ENCODE assay signal across 8 cellular contexts in genomic region chr2:127884841-127885301, GRCh38. TPM values are rescaled to one million over a fixed set of nuclear protein-coding genes. Genes with fewer than 3 reads are reported as not detected.
A peak's percentile ranks its signal among the peaks of the same experiment; 100 is the strongest.
DNase-seq lines count a peak whose midpoint lies in the region; ATAC-seq, FAIRE-seq and TF ChIP-seq lines count a peak whose summit lies in the region.
"Not testable (repeated sequence)": the region's sequence is repeated elsewhere in the genome, so short reads cannot be mapped to it uniquely, and the experiment has no call there.

No MANE protein-coding gene starts in this region.

- H2AFZ ChIP-seq in SU-DHL-6 (ENCODE audit: low read depth, low read length, severe bottlenecking); HepG2 (ENCODE audit: low read length): not testable (repeated sequence)

- CTCF ChIA-PET in CD8-positive, alpha-beta memory T cell (lab: Charles Lee), result interaction anchor here (1.4 kb wide), 1 partner anchor 206 kb away, joined by 3 read pairs; the partner anchor contains the start of gene UGGT1
- CTCF ChIA-PET in HepG2 (lab: Yijun Ruan, JAX; ENCODE audit: low intra/inter-chr PET ratio, low total read pairs), result not testable (repeated sequence)

- H3K36me3 ChIP-seq in CD8-positive, alpha-beta memory T cell (ENCODE audit: insufficient read depth, low read length); SU-DHL-6 (ENCODE audit: low read length); esophagus (ENCODE audit: control insufficient read depth in 2 of 2, insufficient read depth in 2 of 2, low read length in 1 of 2); ovary; thoracic aorta: not testable (repeated sequence)
- H3K36me3 ChIP-seq in HepG2 (replicated peaks in 1 of 2; ENCODE audit: control insufficient read depth in 1 of 2, insufficient read depth in 2 of 2, low read length in 2 of 2), result peaks cover 5 to 33% of the 10 kb centered on the region in 2 experiments

- not testable (repeated sequence) for TF ChIP-seq CTCF in SU-DHL-6 (IDR thresholded peaks at IDR 0.05; ENCODE audit: insufficient read depth, low read length, poor library complexity, severe bottlenecking); ovary (IDR thresholded peaks at IDR 0.05); thoracic aorta (IDR thresholded peaks at IDR 0.05)
- 0 out of 2 replicates have a peak, but pooled peaks have one; percentile 14 for TF ChIP-seq CTCF in HepG2 (CRISPR knock-in tag; IDR thresholded peaks at IDR 0.05)

- TF ChIP-seq EP300 in HepG2 (IDR thresholded peaks at IDR 0.05; ENCODE audit: low read depth in 2 of 2, low read length in 2 of 2); HepG2 (CRISPR knock-in tag; IDR thresholded peaks at IDR 0.05; ENCODE audit: borderline replicate concordance); ovary (IDR thresholded peaks at IDR 0.05): not testable (repeated sequence)

- BruUV-seq in HepG2 (replicated peaks; lab: Mats Ljungman, UMichigan), result not testable (repeated sequence)

- not testable (repeated sequence) for H3K27me3 ChIP-seq in CD8-positive, alpha-beta memory T cell (ENCODE audit: insufficient read depth, low read length, poor library complexity, severe bottlenecking); SU-DHL-6 (ENCODE audit: low read length); esophagus (ENCODE audit: control insufficient read depth in 1 of 2, insufficient read depth in 2 of 2, low read length in 2 of 2); HepG2 (ENCODE audit: control insufficient read depth in 1 of 2, insufficient read depth in 2 of 2, low read length in 2 of 2); ovary; thoracic aorta (replicated peaks; ENCODE audit: insufficient read depth)

- TF ChIP-seq POLR2A in HepG2 (IDR thresholded peaks at IDR 0.05; ENCODE audit: insufficient read depth in 1 of 2, low read depth in 2 of 2, low read length in 2 of 2); ovary (IDR thresholded peaks at IDR 0.05): not testable (repeated sequence)

- ATAC-seq in HepG2; thoracic aorta (ENCODE audit: insufficient number of reproducible peaks, low FRiP score, low read depth): not testable (repeated sequence)

- H3F3A ChIP-seq in SU-DHL-6 (ENCODE audit: insufficient read depth), result not testable (repeated sequence)

- intact Hi-C loops in HepG2 (cut with micrococcal nuclease; ENCODE audit: unreplicated experiment), result loop anchor here (10.0 kb wide), 1 partner anchor 90 kb away; no protein-coding TSS in a partner anchor
- intact Hi-C loops in ovary (cut with DNase I), result loop anchor here in 1 of 4 donors (10.0 kb wide), 1 partner anchor 210 kb away; the partner anchor contains the start of gene UGGT1

- H3K9me3 Mint-ChIP-seq in CD8-positive, alpha-beta memory T cell, result not testable (repeated sequence)

- not testable (repeated sequence) for TF ChIP-seq RAD21 in HepG2 (CRISPR knock-in tag; IDR thresholded peaks at IDR 0.05)

- not testable (repeated sequence) for H3K9me3 ChIP-seq in CD8-positive, alpha-beta memory T cell (ENCODE audit: low read length); SU-DHL-6 (ENCODE audit: insufficient read depth, low read length); esophagus (ENCODE audit: control insufficient read depth in 2 of 2, insufficient read depth in 1 of 2, low read depth in 1 of 2, low read length in 1 of 2); HepG2 (ENCODE audit: low read length); ovary; thoracic aorta

- DNase-seq in CD8-positive, alpha-beta memory T cell; HepG2 (ENCODE audit: low spot score); thoracic aorta (ENCODE audit: low spot score): not testable (repeated sequence)
- peak; percentile 14 for DNase-seq in KBM-7
- DNase-seq in ovary, result peak in 1 of 5 donors; percentile 29

- peak overlapping the region; percentile 87 to 98 (median 91) for H3K4me3 Mint-ChIP-seq in CD8-positive, alpha-beta memory T cell

- FAIRE-seq in HepG2 (lab: Jason Lieb, UNC), result not testable (repeated sequence)

- not testable (repeated sequence) for H4K20me1 ChIP-seq in SU-DHL-6 (ENCODE audit: low read depth, low read length); HepG2 (ENCODE audit: insufficient read depth, low read length)

- H3K4me1 Mint-ChIP-seq in CD8-positive, alpha-beta memory T cell, result peaks cover 53 to 68% (median 54%) of the 10 kb centered on the region in 3 donors

- peak overlapping the region; percentile 81 to 100 (median 94) for H3K27ac Mint-ChIP-seq in CD8-positive, alpha-beta memory T cell

- H3K27me3 Mint-ChIP-seq in CD8-positive, alpha-beta memory T cell, result not testable (repeated sequence)

- peaks cover 28% of the 10 kb centered on the region for H3K4me1 ChIP-seq in CD8-positive, alpha-beta memory T cell (ENCODE audit: insufficient read depth, low read length)
- H3K4me1 ChIP-seq in esophagus (ENCODE audit: control insufficient read depth in 2 of 2, insufficient read depth in 2 of 2, low read length in 1 of 2); ovary (ENCODE audit: insufficient read depth): not testable (repeated sequence)
- H3K4me1 ChIP-seq in HepG2 (ENCODE audit: insufficient read depth, low read length) (peaks cover 58% of the 10 kb centered on the region), thoracic aorta (ENCODE audit: control insufficient read depth in 1 of 2, low read depth in 2 of 2) (peaks cover 26 to 50% of the 10 kb centered on the region in 2 donors)

- POLR2A ChIA-PET in CD8-positive, alpha-beta memory T cell (lab: Charles Lee), result not testable (repeated sequence)
- POLR2A ChIA-PET in HepG2 (lab: Yijun Ruan, JAX), result interaction anchor here (0.6 to 1.0 kb wide), 2 partner anchors 28 to 206 kb away, joined by 3 read pairs; partner anchors contain the start of gene UGGT1

- H3K9ac ChIP-seq in SU-DHL-6 (ENCODE audit: low read length) (peak overlapping the region; percentile 60), HepG2 (ENCODE audit: insufficient read depth, low read depth, low read length) (peak overlapping the region; percentile 63)

- H3K79me2 ChIP-seq in SU-DHL-6 (ENCODE audit: insufficient read depth, low read length), result peaks cover 49% of the 10 kb centered on the region
- peaks cover 62% of the 10 kb centered on the region for H3K79me2 ChIP-seq in HepG2 (ENCODE audit: insufficient read depth, low read length)

- not testable (repeated sequence) for H3K27ac ChIP-seq in CD8-positive, alpha-beta memory T cell (ENCODE audit: low read depth, low read length); SU-DHL-6 (ENCODE audit: low read depth, low read length)
- H3K27ac ChIP-seq in angular gyrus (ENCODE audit: low read depth, low read length) (peak overlapping the region; percentile 0), esophagus (ENCODE audit: low read depth in 2 of 2, low read length in 1 of 2) (peak overlapping the region; percentile 11 to 61), HepG2 (ENCODE audit: extremely low read length, insufficient read depth, low read length) (peak overlapping the region; percentile 5), ovary (peak overlapping the region; percentile 75 to 92), thoracic aorta (peak overlapping the region; percentile 10 to 45)

- peak overlapping the region; percentile 71 for H3K4me2 ChIP-seq in SU-DHL-6 (ENCODE audit: low read depth, low read length, poor library complexity, severe bottlenecking)
- H3K4me2 ChIP-seq in HepG2 (ENCODE audit: low read depth, low read length), result peak overlapping the region; percentile 85

- in situ Hi-C loops in KBM-7 (cut with MboI; ENCODE audit: low pct_unique_long_range_greater_than_20kb, low sequenced_read_pairs); HepG2 (cut with HindIII; ENCODE audit: extremely low pct_ligation_motif_present, low pct_unique_long_range_greater_than_20kb): not testable (repeated sequence)

- H3K36me3 Mint-ChIP-seq in CD8-positive, alpha-beta memory T cell, result peaks cover 0 to 44% (median 0%) of the 10 kb centered on the region in 3 donors

- 0 to 1% methylated on average over 11 of the region's 11 CpGs for WGBS in esophagus, 2 donors
- 1% methylated on average over 11 of the region's 11 CpGs for WGBS in HepG2 (ENCODE audit: low lambda C conversion rate)
- 1 to 2% (median 1%) methylated on average over 11 of the region's 11 CpGs for WGBS in ovary, 3 donors

- H3K9me2 ChIP-seq in SU-DHL-6 (replicated peaks; ENCODE audit: insufficient read depth, low read length), result not testable (repeated sequence)

- H3K4me3 ChIP-seq in CD8-positive, alpha-beta memory T cell (ENCODE audit: low read length), result peak overlapping the region; percentile 52
- H3K4me3 ChIP-seq in SU-DHL-6 (ENCODE audit: insufficient read depth, low read length, poor library complexity, severe bottlenecking) (peak overlapping the region; percentile 52), esophagus (ENCODE audit: low read depth in 1 of 2, low read length in 2 of 2) (peak overlapping the region; percentile 47 to 61), HepG2 (replicated peaks in 1 of 3; ENCODE audit: insufficient read depth in 1 of 3, low read depth in 2 of 3, low read length in 3 of 3) (peak overlapping the region; percentile 62 to 75 (median 68)), ovary (peak overlapping the region; percentile 49), thoracic aorta (peak overlapping the region; percentile 90)

RNA-seq across cellular contexts. Expression of gene AMMECR1L, which starts 0.9 kb away (rescaled TPM):
- 10 to 100 TPM; 23.4 to 24.0 TPM for total RNA-seq in CD8-positive, alpha-beta memory T cell
- polyA plus RNA-seq in CD8-positive, alpha-beta memory T cell, result 8.7 TPM
- 1 to 10 TPM; 5.4 to 5.8 TPM for polyA plus RNA-seq in esophagus
- 14.2 and 14.7 TPM in 2 replicates for total RNA-seq in HepG2 (2016; rRNA removed; fragmentation: Illumina TruSeq; extraction: Trizol)
- 2.6 and 2.9 TPM in 2 replicates for total RNA-seq in HepG2 (2016; cell fraction: cytosol; rRNA removed; fragmentation: Illumina TruSeq; extraction: Trizol; ENCODE audit: low read depth)
- 13.0 and 14.1 TPM in 2 replicates for total RNA-seq in HepG2 (2016; cell fraction: insoluble cytoplasmic fraction; rRNA removed; fragmentation: Illumina TruSeq; extraction: Trizol)
- total RNA-seq in HepG2 (2016; cell fraction: membrane; rRNA removed; fragmentation: Illumina TruSeq; extraction: Trizol), result 6.7 and 7.1 TPM in 2 replicates
- total RNA-seq in HepG2 (2016; cell fraction: nucleus; rRNA removed; fragmentation: Illumina TruSeq; extraction: Trizol), result 15.6 and 17.6 TPM in 2 replicates
- 9.1 and 9.4 TPM in 2 replicates for polyA plus RNA-seq in HepG2 (2011; rRNA removed)
- polyA plus RNA-seq in HepG2 (2011; cell fraction: cytosol; rRNA removed), result 7.3 and 10.9 TPM in 2 replicates
- 18.3 and 22.2 TPM in 2 replicates for polyA plus RNA-seq in HepG2 (2011; cell fraction: nucleus; rRNA removed)
- polyA plus RNA-seq in HepG2 (2012), result 13.3 and 16.8 TPM in 2 replicates
- polyA plus RNA-seq in HepG2 (2016; cell fraction: cytosol; fragmentation: Illumina TruSeq; extraction: Trizol; ENCODE audit: low read depth), result 0.83 and 0.85 TPM in 2 replicates
- polyA plus RNA-seq in HepG2 (2016; cell fraction: insoluble cytoplasmic fraction; fragmentation: Illumina TruSeq; extraction: Trizol; ENCODE audit: low read depth), result 12.6 and 14.1 TPM in 2 replicates
- polyA plus RNA-seq in HepG2 (2016; cell fraction: membrane; fragmentation: Illumina TruSeq; extraction: Trizol; ENCODE audit: low read depth), result 3.2 and 3.4 TPM in 2 replicates
- polyA plus RNA-seq in HepG2 (2016; cell fraction: nucleus; fragmentation: Illumina TruSeq; extraction: Trizol; ENCODE audit: insufficient read depth, low read depth), result 30.7 and 31.8 TPM in 2 replicates
- polyA minus RNA-seq in HepG2 (2011; rRNA and poly(A)+ RNA removed; ENCODE audit: low replicate concordance), result 10.4 and 15.8 TPM in 2 replicates
- polyA minus RNA-seq in HepG2 (2011; cell fraction: cytosol; rRNA and poly(A)+ RNA removed), result 9.9 and 11.5 TPM in 2 replicates
- polyA minus RNA-seq in HepG2 (2011; cell fraction: nucleus; rRNA and poly(A)+ RNA removed), result 21.5 and 23.1 TPM in 2 replicates
- 10 to 100 TPM in 5 of 7 donors, 1 to 10 TPM in 2; 7.7 to 18.4 (median 15.7) TPM for total RNA-seq in ovary
- polyA plus RNA-seq in ovary, result 10 to 100 TPM in 1 of 2 donors, 1 to 10 TPM in 1; 8.9 to 18.8 TPM
- 10 to 100 TPM in 1 of 2 donors, 1 to 10 TPM in 1; 6.6 to 18.6 TPM for total RNA-seq in thoracic aorta

RNA-seq across cellular contexts. Expression of gene POLR2D, which starts 26.9 kb away (rescaled TPM):
- total RNA-seq in CD8-positive, alpha-beta memory T cell, result 10 to 100 TPM; 92.3 to 96.4 TPM
- 38.7 TPM for polyA plus RNA-seq in CD8-positive, alpha-beta memory T cell
- polyA plus RNA-seq in esophagus, result 10 to 100 TPM in 1 of 2 donors, 1 to 10 TPM in 1; 6.8 to 10.2 TPM
- 46.8 and 73.9 TPM in 2 replicates for total RNA-seq in HepG2 (2016; rRNA removed; fragmentation: Illumina TruSeq; extraction: Trizol)
- 12.6 and 14.2 TPM in 2 replicates for total RNA-seq in HepG2 (2016; cell fraction: cytosol; rRNA removed; fragmentation: Illumina TruSeq; extraction: Trizol; ENCODE audit: low read depth)
- total RNA-seq in HepG2 (2016; cell fraction: insoluble cytoplasmic fraction; rRNA removed; fragmentation: Illumina TruSeq; extraction: Trizol), result 48.2 and 65.2 TPM in 2 replicates
- total RNA-seq in HepG2 (2016; cell fraction: membrane; rRNA removed; fragmentation: Illumina TruSeq; extraction: Trizol), result 60.9 and 67.5 TPM in 2 replicates
- 22.2 and 26.9 TPM in 2 replicates for total RNA-seq in HepG2 (2016; cell fraction: nucleus; rRNA removed; fragmentation: Illumina TruSeq; extraction: Trizol)
- 22.3 and 26.9 TPM in 2 replicates for polyA plus RNA-seq in HepG2 (2011; rRNA removed)
- 16.3 and 24.5 TPM in 2 replicates for polyA plus RNA-seq in HepG2 (2011; cell fraction: cytosol; rRNA removed)
- 8.2 and 10.7 TPM in 2 replicates for polyA plus RNA-seq in HepG2 (2011; cell fraction: nucleus; rRNA removed)
- polyA plus RNA-seq in HepG2 (2012), result 46.9 and 47.5 TPM in 2 replicates
- 27.4 and 35.8 TPM in 2 replicates for polyA plus RNA-seq in HepG2 (2016; cell fraction: cytosol; fragmentation: Illumina TruSeq; extraction: Trizol; ENCODE audit: low read depth)
- polyA plus RNA-seq in HepG2 (2016; cell fraction: insoluble cytoplasmic fraction; fragmentation: Illumina TruSeq; extraction: Trizol; ENCODE audit: low read depth), result 84.9 and 88.7 TPM in 2 replicates
- 69.2 and 75.1 TPM in 2 replicates for polyA plus RNA-seq in HepG2 (2016; cell fraction: membrane; fragmentation: Illumina TruSeq; extraction: Trizol; ENCODE audit: low read depth)
- 54.7 and 59.0 TPM in 2 replicates for polyA plus RNA-seq in HepG2 (2016; cell fraction: nucleus; fragmentation: Illumina TruSeq; extraction: Trizol; ENCODE audit: insufficient read depth, low read depth)
- polyA minus RNA-seq in HepG2 (2011; rRNA and poly(A)+ RNA removed; ENCODE audit: low replicate concordance), result 19.8 and 24.2 TPM in 2 replicates
- 14.4 and 17.2 TPM in 2 replicates for polyA minus RNA-seq in HepG2 (2011; cell fraction: cytosol; rRNA and poly(A)+ RNA removed)
- 12.0 and 12.3 TPM in 2 replicates for polyA minus RNA-seq in HepG2 (2011; cell fraction: nucleus; rRNA and poly(A)+ RNA removed)
- 10 to 100 TPM in 5 of 7 donors, 1 to 10 TPM in 2; 8.0 to 31.2 (median 26.3) TPM for total RNA-seq in ovary
- 10 to 100 TPM; 13.1 to 32.5 TPM for polyA plus RNA-seq in ovary
- 10 to 100 TPM in 1 of 2 donors, 1 to 10 TPM in 1; 4.6 to 17.0 TPM for total RNA-seq in thoracic aorta
